26 cellular contexts compared by ENCODE assay signal in the genomic region with DNA sequence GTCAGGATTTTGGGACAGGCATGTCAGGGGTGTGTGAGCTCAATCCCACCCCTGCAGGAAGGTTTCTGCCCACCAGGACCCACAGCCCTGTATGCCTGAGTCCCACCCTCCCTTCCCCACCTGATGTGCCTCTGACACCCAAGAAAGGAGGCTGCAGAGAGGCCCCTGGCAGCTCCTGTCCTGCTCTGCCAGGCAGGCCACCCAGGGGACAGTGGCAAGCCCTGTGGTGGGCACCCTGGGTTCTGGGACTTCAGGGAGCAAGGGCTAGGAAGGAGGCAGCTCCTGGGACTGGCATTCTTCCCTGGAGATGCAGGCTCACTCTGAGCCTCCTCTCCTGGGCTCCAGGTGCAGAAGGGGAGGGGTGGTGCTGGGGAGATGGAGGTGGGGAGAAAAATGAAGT.
"Had no signal": no experiment of that assay in that cellular context is flagged by ENCODE, and none has a peak within 500 bp of the region (broad histone marks: within the 10 kb centered on the region; RNA-seq: fewer than 3 reads in every experiment).

No MANE protein-coding gene starts in this region.

- H3K4me1 Mint-ChIP-seq: memory B cell; naive B cell; stimulated activated naive B cell treated with anti-CD40 and anti-IgM and Interleukin-4, amounts not matched to agents 10 μg/mL and 1 μg/mL and 100 μg/mL, for 72 hours had no signal

- ATAC-seq: heart right ventricle; left ventricle myocardium superior; mucosa of descending colon; psoas muscle; right cardiac atrium; stimulated activated naive B cell treated with anti-CD40 and anti-IgM and Interleukin-4, amounts not matched to agents 10 μg/mL and 1 μg/mL and 100 μg/mL, for 72 hours had no signal

- H3K9me3 Mint-ChIP-seq: mesothelial cell of epicardium; nephron; stimulated activated naive CD8-positive, alpha-beta T cell treated with anti-CD3 and anti-CD28 coated beads, Interleukin-15, amount 100 ng/mL, for 72 hours had no signal

- H3K9me3 ChIP-seq: esophagus squamous epithelium, heart right ventricle, lower lobe of right lung, mucosa of descending colon, ovary, psoas muscle, thyroid gland had no signal

- H3K27me3 ChIP-seq: esophagus squamous epithelium, ovary, thyroid gland had no signal

- H3K4me3 Mint-ChIP-seq: memory B cell; mesothelial cell of epicardium; naive B cell; nephron; stimulated activated naive B cell treated with anti-CD40 and anti-IgM and Interleukin-4, amounts not matched to agents 10 μg/mL and 1 μg/mL and 100 μg/mL, for 72 hours had no signal

- DNase-seq: dermis blood vessel endothelial cell; effector memory CD4-positive, alpha-beta T cell; erythroblast; esophagus squamous epithelium; glutamatergic neuron; heart right ventricle; hippocampal formation; left ventricle myocardium superior; lower lobe of right lung; mucosa of descending colon; naive B cell; occipital lobe; ovary; psoas muscle; right cardiac atrium; stimulated activated CD4-positive, alpha-beta T cell treated with anti-CD3 and anti-CD28 coated beads, Interleukin-15, amount 100 ng/mL, for 24 hours; stimulated activated CD4-positive, alpha-beta T cell treated with anti-CD3 and anti-CD28 coated beads, Interleukin-2, amount 100 ng/mL, for 48 hours; stimulated activated naive B cell treated with anti-CD40 and anti-IgM and Interleukin-4, amounts not matched to agents 10 μg/mL and 1 μg/mL and 100 μg/mL, for 72 hours; stimulated activated naive CD8-positive, alpha-beta T cell treated with anti-CD3 and anti-CD28 coated beads, Interleukin-15, amount 100 ng/mL, for 72 hours; thyroid gland; trophoblast cell had no signal

- H3K36me3 Mint-ChIP-seq: memory B cell; mesothelial cell of epicardium; naive B cell; stimulated activated naive B cell treated with anti-CD40 and anti-IgM and Interleukin-4, amounts not matched to agents 10 μg/mL and 1 μg/mL and 100 μg/mL, for 72 hours had no signal

- H3K27ac ChIP-seq: coronary artery, esophagus squamous epithelium, heart right ventricle, lower lobe of right lung, ovary, psoas muscle, skin epidermis, thyroid gland had no signal

- H3K4me1 ChIP-seq: heart right ventricle, lower lobe of right lung, psoas muscle had no signal

- H3K27ac Mint-ChIP-seq: memory B cell; naive B cell; nephron; stimulated activated naive B cell treated with anti-CD40 and anti-IgM and Interleukin-4, amounts not matched to agents 10 μg/mL and 1 μg/mL and 100 μg/mL, for 72 hours had no signal

- H3K4me3 ChIP-seq: coronary artery, esophagus squamous epithelium, heart right ventricle, lower lobe of right lung, mucosa of descending colon, ovary, psoas muscle, skin epidermis, thyroid gland had no signal

- H3K36me3 ChIP-seq: esophagus squamous epithelium, heart right ventricle, lower lobe of right lung, ovary, thyroid gland had no signal
